Comparison of ENCODE assay signal across 23 cellular contexts in genomic region chr9:110764006-110764405, GRCh38.
"Had no signal": no experiment of that assay in that cellular context is flagged by ENCODE, and none has a peak within 500 bp of the region (broad histone marks: within the 10 kb centered on the region; RNA-seq: fewer than 3 reads in every experiment).

No MANE protein-coding gene starts in this region.

- H3K9ac ChIP-seq: KMS-11 had no signal

- ATAC-seq: activated naive CD4-positive, alpha-beta T cell treated with anti-CD3 and anti-CD28 coated beads, Interleukin-2, amount 50 U/mL, for 72 hours; activated naive CD8-positive, alpha-beta T cell treated with anti-CD3 and anti-CD28 coated beads, Interleukin-2, amount 50 U/mL, for 24 hours; activated T-cell treated with anti-CD3 and anti-CD28 coated beads, Interleukin-2, amount 50 U/mL, for 4 hours; T-helper 17 cell; WTC11 had no signal

- H3K4me2 ChIP-seq: KMS-11 had no signal

- H3K27ac ChIP-seq: KMS-11 had no signal

- DNase-seq: activated CD4-positive, alpha-beta T cell treated with anti-CD3 and anti-CD28 coated beads for 1 hour; activated CD4-positive, alpha-beta T cell treated with anti-CD3 and anti-CD28 coated beads, Interleukin-2, amount 10 ng/mL, durations not matched to agents 24 days and 14 days; activated CD4-positive, alpha-beta T cell treated with anti-CD3 and anti-CD28 coated beads, Interleukin-2, amount 50 U/mL, for 48 hours; activated CD8-positive, alpha-beta memory T cell treated with anti-CD3 and anti-CD28 coated beads for 24 hours; activated effector memory CD4-positive, alpha-beta T cell treated with anti-CD3 and anti-CD28 coated beads, Interleukin-2, amount 50 U/mL, for 16 hours; activated naive CD4-positive, alpha-beta T cell treated with Interleukin-2 at 50 U/mL for 16 hours; activated naive CD8-positive, alpha-beta T cell treated with anti-CD3 and anti-CD28 coated beads, Interleukin-2, amount 50 U/mL, for 24 hours; activated T-cell treated with anti-CD3 and anti-CD28 coated beads, Interleukin-2, amount 50 U/mL, for 4 hours; amniotic stem cell; MM.1S; NCI-H1105; NCI-H1436; NCI-H1694 treated with DMSO at 0.1 percent for 48 hours; NCI-H2029 treated with DMSO at 0.1 percent for 48 hours; NCI-H345; NCI-H510A; NCI-H69; SHP77 treated with DMSO at 0.1 percent for 48 hours; T-helper 17 cell; T-helper 9 cell had no signal
